In the genomic region with DNA sequence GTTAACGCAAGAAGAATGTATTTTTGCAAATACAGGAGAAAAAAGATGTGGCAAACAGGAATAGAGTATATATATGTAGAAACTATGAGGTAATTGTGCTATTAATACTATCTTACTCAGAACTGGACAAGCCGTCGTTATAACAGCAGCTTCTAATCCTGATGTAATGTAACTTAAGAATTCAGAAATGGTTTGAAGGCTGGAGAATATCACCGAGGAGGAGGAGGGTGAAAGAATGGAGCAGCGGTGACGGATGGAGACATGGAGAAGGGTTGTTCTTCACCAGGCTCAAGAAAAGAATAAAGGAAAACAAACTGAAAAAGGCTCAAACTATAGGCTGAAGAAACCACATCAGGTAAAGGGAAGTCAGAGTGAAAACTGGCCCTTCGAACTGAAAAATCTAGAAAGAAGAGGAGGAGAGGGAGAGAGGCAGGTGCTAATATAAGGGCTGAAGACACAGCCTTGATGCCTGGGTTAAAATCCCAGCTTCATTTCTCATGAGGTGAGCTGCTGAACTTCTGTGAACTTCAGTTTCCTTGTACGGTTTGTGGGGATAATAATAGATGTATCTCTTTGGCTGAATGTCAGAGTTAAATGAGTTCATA, we compare ENCODE assay signal across 8 cellular contexts. TPM values are rescaled to one million over a fixed set of nuclear protein-coding genes. Genes with fewer than 3 reads are reported as not detected.
A peak's percentile ranks its signal among the peaks of the same experiment; 100 is the strongest.
DNase-seq lines count a peak whose midpoint lies in the region; ATAC-seq and TF ChIP-seq lines count a peak whose summit lies in the region.
"Had no signal": no experiment of that assay in that cellular context is flagged by ENCODE, and none has a peak within 500 bp of the region (broad histone marks: within the 10 kb centered on the region; RNA-seq: fewer than 3 reads in every experiment).

No MANE protein-coding gene starts in this region.

- no peak overlapping the region for H2AFZ ChIP-seq in smooth muscle cell (ENCODE audit: low read depth)

- no peaks in the 10 kb centered on the region for H3K9me3 ChIP-seq in smooth muscle cell (replicated peaks; ENCODE audit: low read depth)
- H3K9me3 ChIP-seq in SJCRH30 (replicated peaks) = no peaks in the 10 kb centered on the region; the same call in 1 of the 2 replicates

- H3K27ac ChIP-seq in smooth muscle cell (ENCODE audit: low read depth) = peak overlapping the region; percentile 75
- H3K27ac ChIP-seq in SJCRH30 = no peak overlapping the region
- H3K27ac ChIP-seq: epithelial cell of prostate had no signal

- peak overlapping the region; percentile 98 for H3K27ac Mint-ChIP-seq in chondrocyte (ENCODE audit: unreplicated experiment)

- H3K36me3 ChIP-seq in smooth muscle cell (ENCODE audit: low read depth) = no peaks in the 10 kb centered on the region
- no peaks in the 10 kb centered on the region for H3K36me3 ChIP-seq in SJCRH30

- H3K4me3 ChIP-seq in smooth muscle cell (no peak overlapping the region), SJCRH30 (no peak overlapping the region)

- H3K4me3 Mint-ChIP-seq in chondrocyte (ENCODE audit: unreplicated experiment) = peak overlapping the region; percentile 64

- H3K4me1 ChIP-seq in smooth muscle cell (ENCODE audit: low read depth) (peaks cover 5% of the 10 kb centered on the region), SJCRH30 (no peaks in the 10 kb centered on the region)

- H3K4me1 Mint-ChIP-seq in chondrocyte (ENCODE audit: low read depth) = peaks cover 42% of the 10 kb centered on the region

- peaks cover 80% of the 10 kb centered on the region for H4K20me1 ChIP-seq in smooth muscle cell (ENCODE audit: low read depth)

- H3K27me3 Mint-ChIP-seq in chondrocyte (ENCODE audit: low read depth) = no peaks in the 10 kb centered on the region

- WGBS in smooth muscle cell (ENCODE audit: low lambda C conversion rate) = 57% methylated on average over 8 of the region's 8 CpGs

- peak; percentile 39 for ATAC-seq in GM19397 (IDR thresholded peaks at IDR 0.05; ENCODE audit: unreplicated experiment)
- peak; percentile 56 for ATAC-seq in HG03066 (IDR thresholded peaks at IDR 0.05; ENCODE audit: low read depth, unreplicated experiment)

- no peak for TF ChIP-seq CTCF in chondrocyte (IDR thresholded peaks at IDR 0.05)
- TF ChIP-seq CTCF in smooth muscle cell (IDR thresholded peaks at IDR 0.05; ENCODE audit: borderline replicate concordance, insufficient read depth, poor library complexity, severe bottlenecking) = no peak

- peak overlapping the region; percentile 55 for H3K9ac ChIP-seq in smooth muscle cell (ENCODE audit: low read depth)

- DNase-seq in chondrocyte (ENCODE audit: low spot score) (no peak), smooth muscle cell (lab: John Stamatoyannopoulos, UW; ENCODE audit: unreplicated experiment) (no peak), SJCRH30 (no peak), D341Med (ENCODE audit: low spot score) (no peak), COLO668 (lab: John Stamatoyannopoulos, UW; ENCODE audit: unreplicated experiment) (no peak)

- H3K27me3 ChIP-seq in smooth muscle cell (ENCODE audit: low read depth) = no peaks in the 10 kb centered on the region
- no peaks in the 10 kb centered on the region for H3K27me3 ChIP-seq in SJCRH30

- no peaks in the 10 kb centered on the region for H3F3A ChIP-seq in smooth muscle cell (ENCODE audit: low read depth)

- H3K4me2 ChIP-seq in smooth muscle cell = peak overlapping the region; percentile 49

- no peaks in the 10 kb centered on the region for H3K36me3 Mint-ChIP-seq in chondrocyte (ENCODE audit: low read depth)

- peaks cover 82% of the 10 kb centered on the region for H3K79me2 ChIP-seq in smooth muscle cell (ENCODE audit: low read depth)

- H3K9me3 Mint-ChIP-seq in chondrocyte (ENCODE audit: low read depth) = no peaks in the 10 kb centered on the region

RNA-seq across cellular contexts. Expression of a gene that starts 44.0 kb away (rescaled TPM):
- total RNA-seq in chondrocyte (46.3 to 67.1 TPM (median 47.6 TPM) in 3 replicates), smooth muscle cell (44.5 and 65.1 TPM in 2 replicates)
- 45.4 and 59.9 TPM in 2 replicates for polyA plus RNA-seq in smooth muscle cell
- 34.4 and 40.4 TPM in 2 replicates for total RNA-seq in SJCRH30 (2014; rRNA removed; shearing (Covaris generic))
